ENCODE assay signal across 21 cellular contexts in the genomic region with DNA sequence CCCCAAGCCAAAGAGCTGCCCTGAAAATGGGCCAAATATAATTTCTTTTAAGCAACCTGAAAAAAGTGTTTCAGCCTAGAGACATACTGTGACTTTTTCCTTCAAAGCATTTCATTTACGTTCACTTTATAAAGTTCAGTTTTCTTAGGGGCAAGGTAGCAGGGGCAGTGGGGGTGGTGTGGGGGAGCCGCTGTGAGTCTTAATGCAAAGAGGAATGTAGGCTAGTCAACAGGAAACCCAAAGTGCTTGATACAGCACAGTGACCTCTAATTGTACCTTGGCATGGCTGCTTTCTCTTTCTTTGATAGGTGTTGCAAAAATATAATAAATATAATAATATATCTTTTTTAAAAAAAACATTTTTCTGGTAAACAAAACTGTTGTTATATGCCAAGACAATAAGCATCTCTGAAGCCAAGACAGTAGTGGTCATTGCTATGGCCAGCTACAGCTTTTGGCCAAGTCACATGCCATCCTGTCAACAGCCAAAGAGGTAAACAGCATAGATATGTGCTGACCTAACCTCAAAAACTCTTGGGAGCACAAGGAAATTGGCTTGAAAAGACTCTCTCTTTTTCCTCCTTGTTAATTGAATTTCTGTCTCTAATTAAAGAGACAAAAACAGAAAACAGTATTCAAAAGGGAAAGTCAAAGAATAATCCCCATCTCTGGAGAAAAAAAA. TPM values are rescaled to one million over a fixed set of nuclear protein-coding genes. Genes with fewer than 3 reads are reported as not detected.
DNase-seq lines count a peak whose midpoint lies in the region; ATAC-seq and TF ChIP-seq lines count a peak whose summit lies in the region.
"Had no signal": no experiment of that assay in that cellular context is flagged by ENCODE, and none has a peak within 500 bp of the region (broad histone marks: within the 10 kb centered on the region; RNA-seq: fewer than 3 reads in every experiment).

No MANE protein-coding gene starts in this region.

- RAD21 ChIA-PET in HCT116 (lab: Charles Lee; ENCODE audit: low non-redundant PET in 1 of 2, low total read pairs in 2 of 2, uncharacterized antibody in 2 of 2, unreplicated experiment in 2 of 2): no interaction called here

- no peak overlapping the region for H3K9ac ChIP-seq in HCT116 (ENCODE audit: low read length)

- CTCF ChIA-PET in HCT116 (lab: Charles Lee): no interaction called here

- H3K36me3 ChIP-seq in HCT116 (ENCODE audit: control insufficient read depth in 1 of 2, insufficient read depth in 2 of 2, low read length in 2 of 2): no peaks in the 10 kb centered on the region
- no peaks in the 10 kb centered on the region for H3K36me3 ChIP-seq in left lung
- H3K36me3 ChIP-seq: ascending aorta, neutrophil, sigmoid colon, thoracic aorta had no signal

- DNase-seq in DMS53 (lab: John Stamatoyannopoulos, UW) (peak; percentile 14), DMS53 treated with DMSO at 0.1 percent for 48 hours (lab: John Stamatoyannopoulos, UW; ENCODE audit: unreplicated experiment) (no peak), HCT116 (ENCODE audit: low read depth, low spot score) (no peak), left lung (no peak)
- DNase-seq: activated T-cell treated with anti-CD3 and anti-CD28 coated beads, Interleukin-2, amount 50 U/mL, for 4 hours; CD8-positive, alpha-beta T cell; cortex of kidney; H7; kidney; NCI-H526 treated with DMSO at 0.1 percent for 48 hours; sigmoid colon; stimulated activated CD8-positive, alpha-beta memory T cell treated with anti-CD3 and anti-CD28 coated beads, Interleukin-4, amount 100 ng/mL, for 48 hours had no signal

- peaks cover 66% of the 10 kb centered on the region for H3K4me1 Mint-ChIP-seq in activated T-helper 17 cell treated with anti-CD3 and anti-CD28 coated beads, Interleukin-2, amount 50 U/mL, for 72 hours

- H3K27me3 ChIP-seq in HCT116 (ENCODE audit: insufficient read depth, low read length) (no peaks in the 10 kb centered on the region), left lung (no peaks in the 10 kb centered on the region)
- H3K27me3 ChIP-seq: ascending aorta, neutrophil, sigmoid colon had no signal

- no peak for TF ChIP-seq POLR2A in HCT116 (IDR thresholded peaks at IDR 0.05; ENCODE audit: borderline replicate concordance, extremely low read depth, insufficient read depth, insufficient read length)

- H3K4me1 ChIP-seq in HCT116 (ENCODE audit: control insufficient read depth in 1 of 2, insufficient read depth in 2 of 2, low read length in 2 of 2): peaks cover 0 to 19% of the 10 kb centered on the region in 2 experiments; a peak in 1 of 4 replicates
- peaks cover 6 to 25% of the 10 kb centered on the region in 2 donors for H3K4me1 ChIP-seq in left lung
- H3K4me1 ChIP-seq: ascending aorta, sigmoid colon had no signal

- H3K4me3 ChIP-seq in HCT116 (replicated peaks in 1 of 2; ENCODE audit: low read depth in 1 of 2, low read length in 2 of 2) (no peak overlapping the region), left lung (no peak overlapping the region)
- H3K4me3 ChIP-seq: ascending aorta, sigmoid colon, thoracic aorta had no signal

- TF ChIP-seq CTCF in HCT116 (IDR thresholded peaks at IDR 0.05 in 2 of 3, conservative IDR thresholded peaks at IDR 0.05 in 1 of 3; ENCODE audit: borderline replicate concordance in 1 of 3, insufficient read depth in 1 of 3, low read depth in 2 of 3, low read length in 2 of 3): no peak
- TF ChIP-seq CTCF in left lung (IDR thresholded peaks at IDR 0.05): no peak

- H3K4me3 Mint-ChIP-seq in activated T-helper 17 cell treated with anti-CD3 and anti-CD28 coated beads, Interleukin-2, amount 50 U/mL, for 72 hours: peak overlapping the region; percentile 64
- H3K4me3 Mint-ChIP-seq: activated T-cell treated with anti-CD3 and anti-CD28 coated beads, Interleukin-2, amount 50 U/mL, for 4 hours; CD8-positive, alpha-beta T cell; WTC11 had no signal

- BruUV-seq in HCT116 (replicated peaks; lab: Mats Ljungman, UMichigan): no TSS peak

- POLR2A ChIA-PET in HCT116 (lab: Charles Lee): no interaction called here

- H3K9me3 ChIP-seq in HCT116 (ENCODE audit: control insufficient read depth in 1 of 2, insufficient read depth in 1 of 2, low read depth in 1 of 2, low read length in 2 of 2) (no peaks in the 10 kb centered on the region), left lung (no peaks in the 10 kb centered on the region)
- H3K9me3 ChIP-seq: ascending aorta, neutrophil, sigmoid colon, thoracic aorta had no signal

- no peak for TF ChIP-seq RAD21 in HCT116 (IDR thresholded peaks at IDR 0.05; ENCODE audit: low read depth)

- H2AFZ ChIP-seq in HCT116 (ENCODE audit: low read depth, low read length, poor library complexity, severe bottlenecking): peak overlapping the region; percentile 50

- no peak overlapping the region for H3K4me2 ChIP-seq in HCT116 (ENCODE audit: low read length)

- ATAC-seq in HCT116 (no peak), left lung (peak; percentile 46), GM19351 (IDR thresholded peaks at IDR 0.05; ENCODE audit: unreplicated experiment) (no peak), HG02852 (IDR thresholded peaks at IDR 0.05; ENCODE audit: unreplicated experiment) (no peak), GM18517 (IDR thresholded peaks at IDR 0.05; ENCODE audit: unreplicated experiment) (no peak)
- ATAC-seq in activated T-helper 17 cell treated with anti-CD3 and anti-CD28 coated beads, Interleukin-2, amount 50 U/mL, for 72 hours (replicated peaks): no peak
- ATAC-seq: activated T-cell treated with anti-CD3 and anti-CD28 coated beads, Interleukin-2, amount 50 U/mL, for 4 hours; CD8-positive, alpha-beta T cell; WTC11 had no signal

- intact Hi-C loops in HCT116 (cut with micrococcal nuclease): no loop called here
- intact Hi-C loops in left lung (cut with DNase I): no loop called here

- no peaks in the 10 kb centered on the region for H3K79me2 ChIP-seq in HCT116 (ENCODE audit: insufficient read depth, low read length)

- H4K20me1 ChIP-seq in HCT116 (ENCODE audit: insufficient read depth): no peaks in the 10 kb centered on the region

- H3K9me3 Mint-ChIP-seq in activated T-helper 17 cell treated with anti-CD3 and anti-CD28 coated beads, Interleukin-2, amount 50 U/mL, for 72 hours: peaks cover 5% of the 10 kb centered on the region
- H3K9me3 Mint-ChIP-seq: CD8-positive, alpha-beta T cell; WTC11 had no signal

- no peaks in the 10 kb centered on the region for H3K36me3 Mint-ChIP-seq in activated T-helper 17 cell treated with anti-CD3 and anti-CD28 coated beads, Interleukin-2, amount 50 U/mL, for 72 hours (ENCODE audit: low read depth)
- H3K36me3 Mint-ChIP-seq: CD8-positive, alpha-beta T cell; WTC11 had no signal

- H3K27ac Mint-ChIP-seq in activated T-helper 17 cell treated with anti-CD3 and anti-CD28 coated beads, Interleukin-2, amount 50 U/mL, for 72 hours: peak overlapping the region; percentile 81
- H3K27ac Mint-ChIP-seq: CD8-positive, alpha-beta T cell; WTC11 had no signal

- H3K27ac ChIP-seq in HCT116 (ENCODE audit: low read depth, low read length): no peak overlapping the region
- no peak overlapping the region for H3K27ac ChIP-seq in left lung
- H3K27ac ChIP-seq: 22Rv1, ascending aorta, sigmoid colon, thoracic aorta had no signal

- H3K9me2 ChIP-seq in HCT116 (ENCODE audit: insufficient read depth): no peaks in the 10 kb centered on the region

- H3K27me3 Mint-ChIP-seq in activated T-helper 17 cell treated with anti-CD3 and anti-CD28 coated beads, Interleukin-2, amount 50 U/mL, for 72 hours: no peaks in the 10 kb centered on the region

TF ChIP-seq in HCT116, 20 proteins besides CTCF, POLR2A, EP300 and RAD21:
- TF ChIP-seq ZFX (IDR thresholded peaks at IDR 0.05): no peak
- TF ChIP-seq MAX (IDR thresholded peaks at IDR 0.05): no peak
- no peak for TF ChIP-seq CEBPB (IDR thresholded peaks at IDR 0.05; ENCODE audit: low read depth)

RNA-seq across cellular contexts. Expression of gene LIF, which starts 58.7 kb away (rescaled TPM):
- total RNA-seq in HCT116 (2021; ENCODE audit: unreplicated experiment) (75.4 TPM), left lung (10 to 100 TPM in 1 of 2 donors, 1 to 10 TPM in 1; 8.1 to 10.7 TPM)
- 105 and 129 TPM in 2 replicates for polyA plus RNA-seq in HCT116 (2012)
- 100 to 1,000 TPM; 175 to 300 TPM for total RNA-seq in activated T-helper 17 cell treated with anti-CD3 and anti-CD28 coated beads, Interleukin-2, amount 50 U/mL, for 72 hours
- total RNA-seq: ascending aorta had no signal
